ENCODE assay signal across 13 cellular contexts in genomic region chr14:101115652-101116051, GRCh38.
A peak's percentile ranks its signal among the peaks of the same experiment; 100 is the strongest.
DNase-seq lines count a peak whose midpoint lies in the region; FAIRE-seq and TF ChIP-seq lines count a peak whose summit lies in the region.
"Had no signal": no experiment of that assay in that cellular context is flagged by ENCODE, and none has a peak within 500 bp of the region (broad histone marks: within the 10 kb centered on the region; RNA-seq: fewer than 3 reads in every experiment).

No MANE protein-coding gene starts in this region.

- no peak for FAIRE-seq in kidney (lab: Jason Lieb, UNC)
- FAIRE-seq: D721Med, G401.6, GM12891, GM19239, HepG2 had no signal

- DNase-seq in activated CD8-positive, alpha-beta memory T cell treated with anti-CD3 and anti-CD28 coated beads, Interleukin-2, amount 50 U/mL, for 48 hours: peak; percentile 4
- DNase-seq in activated CD8-positive, alpha-beta memory T cell treated with anti-CD3 and anti-CD28 coated beads, Interleukin-2, amount 50 U/mL, for 4 hours: no peak
- peak; percentile 29 for DNase-seq in kidney
- peak; percentile 44 for DNase-seq in posterior vena cava (ENCODE audit: low spot score)
- no peak for DNase-seq in NCI-H82 (lab: John Stamatoyannopoulos, UW)
- no peak for DNase-seq in activated naive CD4-positive, alpha-beta T cell treated with anti-CD3 and anti-CD28 coated beads, Interleukin-2, amount 50 U/mL, for 16 hours

- H3K36me3 ChIP-seq in kidney (ENCODE audit: control insufficient read depth in 1 of 2, insufficient read depth in 2 of 2, low read length in 2 of 2): no peaks in the 10 kb centered on the region
- H3K36me3 ChIP-seq: BLaER1 treated with 17β-estradiol and CSF1 and Interleukin-3, amounts not matched to agents 10 nM and 100 nM; HAP-1 had no signal

- H3K9me3 ChIP-seq in kidney (ENCODE audit: control insufficient read depth in 1 of 2, low read length in 2 of 2): no peaks in the 10 kb centered on the region
- H3K9me3 ChIP-seq: BLaER1 treated with 17β-estradiol and CSF1 and Interleukin-3, amounts not matched to agents 10 nM and 100 nM; HAP-1 had no signal

- no peak overlapping the region for H3K4me3 ChIP-seq in kidney (ENCODE audit: low read length in 2 of 2)
- H3K4me3 ChIP-seq: BLaER1 treated with 17β-estradiol and CSF1 and Interleukin-3, amounts not matched to agents 10 nM and 100 nM; HAP-1 had no signal

- H3K4me1 ChIP-seq in kidney (ENCODE audit: control insufficient read depth in 1 of 2, insufficient read depth in 1 of 2, low read depth in 1 of 2, low read length in 2 of 2): no peaks in the 10 kb centered on the region
- H3K4me1 ChIP-seq: HAP-1 had no signal

- no peak overlapping the region for H3K9ac ChIP-seq in kidney (ENCODE audit: low read length in 2 of 2)
- H3K9ac ChIP-seq: BLaER1 treated with 17β-estradiol and CSF1 and Interleukin-3, amounts not matched to agents 10 nM and 100 nM had no signal

- TF ChIP-seq CTCF in kidney (IDR thresholded peaks at IDR 0.05; ENCODE audit: borderline replicate concordance, extremely low read depth, insufficient read depth): no peak

- intact Hi-C loops in kidney (cut with DNase I): no loop called here
- intact Hi-C loops in posterior vena cava (cut with DNase I): no loop called here

- no peak overlapping the region for H3K27ac ChIP-seq in kidney (ENCODE audit: low read depth in 2 of 2, low read length in 2 of 2)
- H3K27ac ChIP-seq: BLaER1 treated with 17β-estradiol and CSF1 and Interleukin-3, amounts not matched to agents 10 nM and 100 nM had no signal

Comparison
In these comparisons a context has a peak if more than half of its experiments do, and no peak if none do; other contexts are left out.
1. DNase-seq: peak in activated CD8-positive, alpha-beta memory T cell treated with anti-CD3 and anti-CD28 coated beads, Interleukin-2, amount 50 U/mL, for 48 hours (single experiment), kidney (single experiment) and posterior vena cava (single experiment); none in activated CD8-positive, alpha-beta memory T cell treated with anti-CD3 and anti-CD28 coated beads, Interleukin-2, amount 50 U/mL, for 4 hours (single experiment), NCI-H82 (single experiment) and activated naive CD4-positive, alpha-beta T cell treated with anti-CD3 and anti-CD28 coated beads, Interleukin-2, amount 50 U/mL, for 16 hours (single experiment).